ENCODE assay signal across 1 cellular context in the genomic region with DNA sequence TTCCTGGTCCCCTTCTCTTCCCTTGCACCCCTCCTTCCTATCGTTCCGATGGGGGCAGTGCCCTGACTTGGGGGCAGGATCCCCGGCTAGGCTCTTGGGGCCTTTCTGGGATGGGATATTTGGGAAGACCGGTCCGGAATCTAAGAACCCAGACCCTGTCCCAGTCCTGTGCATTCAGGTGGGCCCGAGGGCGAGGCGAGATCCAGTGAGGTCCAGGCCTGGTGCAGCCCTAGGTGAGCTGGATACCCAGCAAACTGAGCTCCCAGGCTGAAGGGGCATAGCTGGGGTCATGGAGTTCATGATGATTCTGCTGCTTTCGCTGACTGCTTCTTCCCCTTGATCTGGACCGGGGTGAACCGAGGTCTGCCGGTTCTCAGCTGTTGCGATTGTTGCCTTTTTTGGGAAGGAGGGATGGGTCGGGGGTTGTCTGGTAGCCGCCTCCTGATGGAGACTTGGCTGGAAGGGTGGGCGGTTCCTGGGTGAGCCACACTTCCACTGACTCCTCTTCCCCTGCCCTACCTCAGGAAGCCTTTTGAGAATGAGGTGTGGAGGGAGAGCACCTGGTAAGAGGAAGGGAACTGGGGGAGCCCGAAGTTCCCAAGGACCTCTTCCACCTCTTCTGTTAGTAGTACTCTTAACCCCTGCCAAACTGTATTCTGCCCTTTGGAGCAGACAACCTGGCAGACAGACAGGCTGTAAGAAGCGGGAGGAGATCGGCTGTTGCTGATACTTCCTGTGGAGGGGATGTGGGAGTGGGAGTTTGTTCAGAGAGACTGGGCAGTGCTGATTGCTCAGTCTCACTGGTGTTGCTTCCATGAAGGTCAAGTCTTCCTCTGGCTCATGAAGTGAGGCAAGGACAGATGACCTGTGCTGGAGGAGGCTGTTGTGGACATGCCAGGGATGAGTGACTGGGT.
TF ChIP-seq lines count a peak whose summit lies in the region.

No MANE protein-coding gene starts in this region.

TF ChIP-seq in endothelial cell of umbilical vein, 7 proteins besides CTCF, POLR2A, EP300 and RAD21 (continued from another document):
- no peak for TF ChIP-seq JUN (IDR thresholded peaks at IDR 0.05; ENCODE audit: borderline replicate concordance, insufficient read depth, insufficient read length, low read depth)
